In the genomic region with DNA sequence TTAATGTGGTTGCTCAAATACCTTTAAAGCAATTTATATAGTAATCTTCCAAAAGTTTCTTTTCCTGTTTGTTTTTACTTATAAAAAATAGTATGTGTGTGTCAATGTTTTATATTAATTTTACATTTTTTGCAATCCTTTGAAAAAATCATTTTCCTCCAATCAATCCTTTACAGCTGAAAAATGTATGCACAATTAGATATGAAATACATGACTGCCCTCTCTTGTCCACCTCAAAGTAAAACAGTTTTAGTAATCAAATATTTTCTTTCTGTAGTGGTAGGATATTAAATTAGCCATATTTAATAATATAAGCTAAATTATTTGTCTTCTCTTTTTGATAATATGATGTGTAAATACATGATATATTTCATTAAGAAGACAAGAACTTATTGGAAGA, we compare ENCODE assay signal across 1 cellular context.
TF ChIP-seq lines count a peak whose summit lies in the region.

No MANE protein-coding gene starts in this region.

TF ChIP-seq in K562, 482 proteins besides CTCF, POLR2A, EP300 and RAD21 (continued from another document):
- TF ChIP-seq FOS (IDR thresholded peaks at IDR 0.05; ENCODE audit: extremely low read depth, insufficient read length) (no peak), ATF1 (CRISPR knock-in tag; IDR thresholded peaks at IDR 0.05) (no peak), ATF1 (tag; IDR thresholded peaks at IDR 0.05) (no peak), MTA3 (IDR thresholded peaks at IDR 0.05; ENCODE audit: borderline replicate concordance) (no peak), TEAD2 (tag; IDR thresholded peaks at IDR 0.05) (no peak)
TF ChIP-seq in K562: peak in this region for 0.
